ENCODE assay signal across 1 cellular context in genomic region chr15:77631790-77632551, GRCh38.
TF ChIP-seq lines count a peak whose summit lies in the region.

No MANE protein-coding gene starts in this region.

TF ChIP-seq in SK-N-SH treated with all-trans-retinoic acid at 6 μM for 48 hours, 23 proteins besides CTCF, POLR2A, EP300 and RAD21 (continued from another document):
- TF ChIP-seq RARB (CRISPR knock-in tag; IDR thresholded peaks at IDR 0.05) = no peak
